In the genomic region with DNA sequence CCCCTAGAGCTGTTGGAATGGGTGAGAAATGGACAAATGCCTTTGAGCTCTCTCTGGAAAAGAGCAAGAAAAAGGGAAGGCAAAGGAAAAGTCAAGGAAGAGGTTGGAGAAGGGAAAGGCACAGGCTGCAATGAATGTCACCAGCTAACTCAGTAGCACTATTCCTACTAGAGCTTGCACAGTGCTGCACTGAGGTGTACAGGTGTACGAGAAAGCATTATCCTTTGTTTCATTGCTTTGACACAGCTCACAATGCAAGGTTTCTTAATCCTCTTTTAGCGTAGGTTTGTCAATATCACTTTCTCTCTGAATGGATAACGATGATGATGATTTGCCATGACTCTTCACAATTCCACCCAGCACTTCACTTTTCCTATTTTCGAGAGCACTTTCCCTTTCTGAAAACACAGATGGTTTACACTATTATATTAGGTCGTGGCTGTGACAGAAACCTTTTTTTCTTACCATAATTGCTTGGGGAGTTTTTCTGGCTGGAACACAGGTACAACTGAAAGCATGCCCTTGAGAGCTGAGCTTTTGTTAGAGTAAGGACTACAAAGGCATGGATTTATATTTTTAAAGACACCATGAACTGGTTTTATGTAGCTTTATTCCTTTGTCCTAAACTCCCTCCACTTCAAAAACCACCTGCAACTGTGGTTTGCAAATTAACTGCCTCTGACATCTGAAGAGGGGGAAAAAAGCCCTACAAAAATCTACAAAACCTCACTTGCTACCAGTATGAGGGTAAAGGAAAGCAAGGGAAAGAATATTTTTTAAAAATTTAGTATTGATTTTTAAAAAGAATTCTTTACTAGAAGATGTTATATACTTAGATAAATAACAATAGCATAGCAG, we compare ENCODE assay signal across 21 cellular contexts.
DNase-seq lines count a peak whose midpoint lies in the region; ATAC-seq and TF ChIP-seq lines count a peak whose summit lies in the region.
"Had no signal": no experiment of that assay in that cellular context is flagged by ENCODE, and none has a peak within 500 bp of the region (broad histone marks: within the 10 kb centered on the region; RNA-seq: fewer than 3 reads in every experiment).

No MANE protein-coding gene starts in this region.

- no peaks in the 10 kb centered on the region for H3K36me3 ChIP-seq in endocrine pancreas (ENCODE audit: control insufficient read depth, insufficient read depth, low read length)
- H3K36me3 ChIP-seq: BLaER1, tibial artery had no signal

- H3K9me3 ChIP-seq in endocrine pancreas (ENCODE audit: control insufficient read depth, low read length), result no peaks in the 10 kb centered on the region
- H3K9me3 ChIP-seq in CD4-positive, alpha-beta T cell (ENCODE audit: control insufficient read depth, low read length), result no peaks in the 10 kb centered on the region
- H3K9me3 ChIP-seq: BLaER1, tibial artery had no signal

- peak; percentile 100 for DNase-seq in DMS79 treated with DMSO at 0.1 percent for 48 hours (lab: John Stamatoyannopoulos, UW)
- peak; percentile 39 for DNase-seq in NCI-H1105 (lab: John Stamatoyannopoulos, UW)
- DNase-seq in NCI-H345 treated with DMSO at 0.1 percent for 48 hours (lab: John Stamatoyannopoulos, UW; ENCODE audit: unreplicated experiment), result peak; percentile 100
- DNase-seq in G401 (ENCODE audit: low spot score), result no peak
- no peak for DNase-seq in CD4-positive, alpha-beta T cell
- DNase-seq in activated CD4-positive, alpha-beta memory T cell treated with anti-CD3 and anti-CD28 coated beads for 36 hours, result no peak
- DNase-seq in amygdala (lab: John Stamatoyannopoulos, UW), result no peak
- DNase-seq: activated CD4-positive, alpha-beta T cell treated with anti-CD3 and anti-CD28 coated beads for 4 hours; activated T-cell treated with anti-CD3 and anti-CD28 coated beads, Interleukin-2, amount 50 U/mL, for 4 hours; GOT3; immature natural killer cell; natural killer cell; right cardiac atrium; Right ventricle myocardium superior; stimulated activated CD4-positive, alpha-beta T cell treated with anti-CD3 and anti-CD28 coated beads, Interleukin-2, amount 100 ng/mL, for 48 hours; tibial artery had no signal

- H3K4me3 Mint-ChIP-seq in CD4-positive, alpha-beta T cell, result no peak overlapping the region
- no peak overlapping the region for H3K4me3 Mint-ChIP-seq in activated CD4-positive, alpha-beta memory T cell treated with anti-CD3 and anti-CD28 coated beads for 36 hours
- H3K4me3 Mint-ChIP-seq: activated T-cell treated with anti-CD3 and anti-CD28 coated beads, Interleukin-2, amount 50 U/mL, for 4 hours; IgD-negative memory B cell; immature natural killer cell; natural killer cell; T-helper 2 cell treated with Interferon-gamma antibody and Interleukin-4, amounts not matched to agents 5 μg/mL and 100 μg/mL, for 36 hours had no signal

- H3K36me3 Mint-ChIP-seq in CD4-positive, alpha-beta T cell (ENCODE audit: low read depth), result no peaks in the 10 kb centered on the region
- H3K36me3 Mint-ChIP-seq in activated CD4-positive, alpha-beta memory T cell treated with anti-CD3 and anti-CD28 coated beads for 36 hours, result no peaks in the 10 kb centered on the region
- H3K36me3 Mint-ChIP-seq: IgD-negative memory B cell, immature natural killer cell, natural killer cell had no signal

- peaks cover 23% of the 10 kb centered on the region for H3K27me3 Mint-ChIP-seq in CD4-positive, alpha-beta T cell
- peaks cover 18% of the 10 kb centered on the region for H3K27me3 Mint-ChIP-seq in activated CD4-positive, alpha-beta memory T cell treated with anti-CD3 and anti-CD28 coated beads for 36 hours

- intact Hi-C loops in CD4-positive, alpha-beta T cell (cut with DNase I, micrococcal nuclease), result no loop called here
- intact Hi-C loops in activated CD4-positive, alpha-beta memory T cell treated with anti-CD3 and anti-CD28 coated beads for 36 hours (cut with micrococcal nuclease), result no loop called here

- H3K27ac Mint-ChIP-seq in CD4-positive, alpha-beta T cell, result no peak overlapping the region
- no peak overlapping the region for H3K27ac Mint-ChIP-seq in activated CD4-positive, alpha-beta memory T cell treated with anti-CD3 and anti-CD28 coated beads for 36 hours
- H3K27ac Mint-ChIP-seq: IgD-negative memory B cell; immature natural killer cell; natural killer cell; T-helper 2 cell treated with Interferon-gamma antibody and Interleukin-4, amounts not matched to agents 5 μg/mL and 100 μg/mL, for 36 hours had no signal

- ATAC-seq in CD4-positive, alpha-beta T cell (ENCODE audit: poor library complexity), result no peak
- ATAC-seq: natural killer cell, right cardiac atrium had no signal

- H3K4me1 ChIP-seq in endocrine pancreas (ENCODE audit: control insufficient read depth, insufficient read depth, low read length), result no peaks in the 10 kb centered on the region

- no peak overlapping the region for H3K9ac ChIP-seq in endocrine pancreas (ENCODE audit: control insufficient read depth, insufficient read depth, low read length)
- H3K9ac ChIP-seq: BLaER1 had no signal

- H3K27ac ChIP-seq in CD4-positive, alpha-beta T cell (ENCODE audit: low read depth, low read length), result no peak overlapping the region
- H3K27ac ChIP-seq: BLaER1, tibial artery had no signal

- TF ChIP-seq CTCF in CD4-positive, alpha-beta T cell (IDR thresholded peaks at IDR 0.05), result no peak

- peaks cover 5% of the 10 kb centered on the region for H3K4me1 Mint-ChIP-seq in CD4-positive, alpha-beta T cell (ENCODE audit: low read depth)
- peaks cover 5% of the 10 kb centered on the region for H3K4me1 Mint-ChIP-seq in activated CD4-positive, alpha-beta memory T cell treated with anti-CD3 and anti-CD28 coated beads for 36 hours (ENCODE audit: low read depth)
- H3K4me1 Mint-ChIP-seq: immature natural killer cell, natural killer cell had no signal

- H3K27me3 ChIP-seq in endocrine pancreas (ENCODE audit: control insufficient read depth, insufficient read depth, low read length), result no peaks in the 10 kb centered on the region
- no peaks in the 10 kb centered on the region for H3K27me3 ChIP-seq in CD4-positive, alpha-beta T cell (ENCODE audit: control insufficient read depth, insufficient read depth, low read length)
- H3K27me3 ChIP-seq: BLaER1, tibial artery had no signal

- CTCF ChIA-PET in CD4-positive, alpha-beta T cell (lab: Charles Lee), result no interaction called here
- CTCF ChIA-PET in activated CD4-positive, alpha-beta memory T cell treated with anti-CD3 and anti-CD28 coated beads for 36 hours (lab: Charles Lee), result no interaction called here

- POLR2A ChIA-PET in CD4-positive, alpha-beta T cell (lab: Charles Lee), result no interaction called here
- POLR2A ChIA-PET in activated CD4-positive, alpha-beta memory T cell treated with anti-CD3 and anti-CD28 coated beads for 36 hours (lab: Charles Lee), result no interaction called here

- H3K4me3 ChIP-seq in endocrine pancreas (ENCODE audit: control insufficient read depth, insufficient read depth, low read length), result peak overlapping the region; percentile 24
- H3K4me3 ChIP-seq: BLaER1, lung, tibial artery had no signal

- in situ Hi-C loops in G401 (cut with HindIII; ENCODE audit: low sequenced_read_pairs), result loop anchor here (25.0 kb wide), 1 partner anchor 272 kb away; no protein-coding TSS in a partner anchor

- no peaks in the 10 kb centered on the region for H3K9me3 Mint-ChIP-seq in CD4-positive, alpha-beta T cell
- no peaks in the 10 kb centered on the region for H3K9me3 Mint-ChIP-seq in activated CD4-positive, alpha-beta memory T cell treated with anti-CD3 and anti-CD28 coated beads for 36 hours
- H3K9me3 Mint-ChIP-seq: activated T-cell treated with anti-CD3 and anti-CD28 coated beads, Interleukin-2, amount 50 U/mL, for 4 hours; IgD-negative memory B cell; immature natural killer cell; natural killer cell; T-helper 2 cell treated with Interferon-gamma antibody and Interleukin-4, amounts not matched to agents 5 μg/mL and 100 μg/mL, for 36 hours had no signal

Comparison
In these comparisons a context has a peak if more than half of its experiments do, and no peak if none do; other contexts are left out.
1. DNase-seq: peak in DMS79 treated with DMSO at 0.1 percent for 48 hours (single experiment), NCI-H1105 (single experiment) and NCI-H345 treated with DMSO at 0.1 percent for 48 hours (single experiment); none in G401 (single experiment), CD4-positive, alpha-beta T cell (0 of 10), activated CD4-positive, alpha-beta memory T cell treated with anti-CD3 and anti-CD28 coated beads for 36 hours (single experiment) and amygdala (0 of 56).